Comparison of ENCODE assay signal across 8 cellular contexts in the genomic region with DNA sequence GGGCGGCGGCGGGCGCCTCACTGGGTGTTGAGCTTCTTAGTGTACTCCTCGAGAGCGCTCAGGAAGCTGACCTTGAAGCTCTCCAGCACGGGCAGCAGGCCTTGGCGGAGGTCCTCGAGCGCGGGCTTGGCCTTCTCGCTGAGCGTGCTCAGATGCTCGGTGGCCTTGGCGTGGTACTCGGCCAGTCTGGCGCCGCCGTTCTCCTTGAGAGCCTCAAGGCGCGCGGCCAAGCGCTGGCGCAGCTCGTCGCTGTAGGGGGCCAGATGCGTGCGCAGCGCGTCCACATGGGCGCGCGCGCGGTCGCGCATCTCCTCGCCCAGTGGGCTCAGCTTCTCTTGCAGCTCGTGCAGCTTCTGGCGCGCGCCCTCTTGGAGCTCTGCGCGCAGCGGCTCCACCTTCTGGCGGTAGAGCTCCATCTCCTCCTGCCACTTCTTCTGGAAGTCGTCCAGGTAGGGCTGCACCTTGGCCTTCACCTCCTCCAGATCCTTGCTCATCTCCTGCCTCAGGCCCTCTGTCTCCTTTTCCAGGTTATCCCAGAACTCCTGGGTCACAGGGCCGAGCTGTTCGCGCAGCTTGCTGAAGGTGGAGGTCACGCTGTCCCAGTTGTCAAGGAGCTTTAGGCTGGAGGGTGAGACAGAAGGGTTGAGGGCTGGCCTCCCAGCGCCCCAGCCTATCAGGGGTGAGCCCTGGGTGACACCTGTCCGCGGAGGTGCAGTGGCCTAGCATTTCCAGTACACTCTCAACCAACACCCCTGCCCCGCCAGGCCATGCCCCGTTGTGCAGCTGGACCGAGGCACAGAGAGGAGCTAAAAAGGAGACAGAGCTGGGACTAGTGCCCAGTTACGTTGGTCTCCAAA. TPM values are rescaled to one million over a fixed set of nuclear protein-coding genes. Genes with fewer than 3 reads are reported as not detected.
DNase-seq lines count a peak whose midpoint lies in the region; ATAC-seq and TF ChIP-seq lines count a peak whose summit lies in the region.

No MANE protein-coding gene starts in this region.

- H3K27ac ChIP-seq in right lobe of liver, result peak overlapping the region; percentile 75 to 87 (median 85)

- H3K9me3 ChIP-seq in right lobe of liver, result no peaks in the 10 kb centered on the region

- H3K27me3 ChIP-seq in right lobe of liver, result no peaks in the 10 kb centered on the region

- peak; percentile 40 for TF ChIP-seq POLR2A in right lobe of liver (IDR thresholded peaks at IDR 0.05)

- ATAC-seq in GM19043 (IDR thresholded peaks at IDR 0.05; ENCODE audit: low read depth, unreplicated experiment) (peak; percentile 78), HG03378 (IDR thresholded peaks at IDR 0.05; ENCODE audit: unreplicated experiment) (peak; percentile 70), right lobe of liver (peak; percentile 0 to 25 (median 12))

- peak; percentile 36 to 53 (median 42) for TF ChIP-seq CTCF in right lobe of liver (IDR thresholded peaks at IDR 0.05)

- DNase-seq in Ammon's horn (ENCODE audit: low spot score), result peak; percentile 88
- DNase-seq in NCI-H510A (lab: John Stamatoyannopoulos, UW), result peak; percentile 90
- DNase-seq in activated CD4-positive, alpha-beta T cell treated with anti-CD3 and anti-CD28 coated beads, Interleukin-2, amount 50 U/mL, for 4 hours, result peak; percentile 64 to 72
- peak; percentile 92 for DNase-seq in dermis blood vessel endothelial cell
- DNase-seq in right lobe of liver, result peak; percentile 80 to 83 (median 82)
- peak; percentile 77 for DNase-seq in stimulated activated CD4-positive, alpha-beta T cell treated with anti-CD3 and anti-CD28 coated beads, Interleukin-4, amount 100 ng/mL, for 24 hours

- intact Hi-C loops in right lobe of liver (cut with DNase I), result loop anchor here in 1 of 2 donors (5.0 kb wide), 1 partner anchor 44 kb away; a partner anchor contains a TSS

- H3K4me1 ChIP-seq in right lobe of liver, result peaks cover 0 to 41% (median 16%) of the 10 kb centered on the region in 4 donors

- H3K36me3 ChIP-seq in right lobe of liver, result peaks cover 0 to 6% (median 0%) of the 10 kb centered on the region in 4 donors

- H3K4me3 ChIP-seq in right lobe of liver, result peak overlapping the region; percentile 54 to 92 (median 78)

- WGBS in right lobe of liver (ENCODE audit: insufficient coverage, low coverage, low lambda C conversion rate, missing lambda C conversion rate), result 13% methylated on average over 3 of the region's 58 CpGs

RNA-seq across cellular contexts. Expression of a gene that starts 1.4 kb away (rescaled TPM):
- total RNA-seq in dermis blood vessel endothelial cell (0.17 TPM in 1 of 2 replicates, not detected in the other), right lobe of liver (over 10,000 TPM in 2 of 6 experiments, 1,000 to 10,000 TPM in 4; 5,429 to 12,494 (median 8,679) TPM)

RNA-seq across cellular contexts. Expression of a gene that starts 6.3 kb away (rescaled TPM):
- not detected in 2 replicates for total RNA-seq in dermis blood vessel endothelial cell
- over 10,000 TPM in 3 of 6 experiments, 1,000 to 10,000 TPM in 3; 4,225 to 15,106 (median 9,815) TPM for total RNA-seq in right lobe of liver

RNA-seq across cellular contexts. Expression of a gene that starts 12.9 kb away (rescaled TPM):
- not detected in 2 replicates for total RNA-seq in dermis blood vessel endothelial cell
- total RNA-seq in right lobe of liver, result 1,000 to 10,000 TPM in 2 of 6 experiments, 100 to 1,000 TPM in 2, 10 to 100 TPM in 2; 21.9 to 1,288 (median 117) TPM

RNA-seq across cellular contexts. Expression of a gene that starts 44.3 kb away (rescaled TPM):
- total RNA-seq in dermis blood vessel endothelial cell (not detected in 2 replicates), right lobe of liver (1,000 to 10,000 TPM in 1 of 6 experiments, 100 to 1,000 TPM in 4, 10 to 100 TPM in 1; 57.8 to 1,064 (median 724) TPM)

RNA-seq across cellular contexts. Expression of a gene that starts 48.2 kb away (rescaled TPM):
- total RNA-seq in dermis blood vessel endothelial cell (39.5 and 48.5 TPM in 2 replicates), right lobe of liver (10 to 100 TPM; 17.9 to 86.6 (median 30.2) TPM)

Comparison
In these comparisons a context has a peak if more than half of its experiments do, and no peak if none do; other contexts are left out.
1. Peak in every context shown above with its lines: DNase-seq, ATAC-seq, H3K4me3 ChIP-seq and H3K27ac ChIP-seq.
2. ATAC-seq: peak in every context shown above with its lines; median percentile 78 in GM19043; 70 in HG03378; 12 in right lobe of liver.
3. RNA of a gene that starts 1.4 kb away (total RNA-seq): 5,429 to 12,494 TPM in right lobe of liver; 0.17 TPM in dermis blood vessel endothelial cell; every median in the first group is over 1,000 times any median in the second.
4. RNA of a gene that starts 6.3 kb away (total RNA-seq): 4,225 to 15,106 TPM in right lobe of liver; not detected in dermis blood vessel endothelial cell; every median in the first group is over 1,000 times any median in the second.
5. RNA of a gene that starts 12.9 kb away (total RNA-seq): 21.9 to 1,288 TPM in right lobe of liver; not detected in dermis blood vessel endothelial cell; every median in the first group is over 10 times any median in the second.